17 cellular contexts compared by ENCODE assay signal in the genomic region with DNA sequence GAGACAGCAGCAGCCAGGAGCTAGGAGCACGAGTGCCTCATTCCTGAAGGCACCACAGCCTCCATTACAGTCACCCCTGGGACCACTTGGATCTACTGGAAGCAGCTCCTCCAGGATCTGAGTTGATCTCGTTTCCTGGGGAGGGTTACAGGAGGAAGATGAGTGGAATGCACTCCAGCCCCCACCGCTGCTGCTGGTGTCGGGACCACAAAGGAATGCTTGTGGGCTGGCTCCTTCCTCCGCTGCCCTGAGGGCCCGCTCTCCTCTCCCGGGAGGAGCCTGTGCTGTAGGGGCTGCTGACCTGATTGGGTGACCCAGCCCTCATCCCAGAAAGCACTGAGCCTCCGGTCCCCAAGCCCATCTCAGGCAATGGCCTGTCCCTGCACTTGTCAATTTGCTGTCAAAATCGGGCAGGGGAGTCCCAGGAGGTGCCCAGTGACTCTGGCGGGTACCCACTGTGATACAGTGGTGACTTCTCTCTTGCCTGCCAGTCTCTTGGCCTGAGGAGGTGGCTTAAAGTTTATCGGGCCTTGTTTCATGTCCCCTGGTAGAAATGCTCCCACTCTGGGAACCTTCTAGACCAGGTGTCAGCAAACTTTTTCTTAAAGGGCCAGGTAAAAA. TPM values are rescaled to one million over a fixed set of nuclear protein-coding genes. Genes with fewer than 3 reads are reported as not detected.
DNase-seq lines count a peak whose midpoint lies in the region; ATAC-seq and TF ChIP-seq lines count a peak whose summit lies in the region.
"Had no signal": no experiment of that assay in that cellular context is flagged by ENCODE, and none has a peak within 500 bp of the region (broad histone marks: within the 10 kb centered on the region; RNA-seq: fewer than 3 reads in every experiment).

No MANE protein-coding gene starts in this region.

- H3K9me3 Mint-ChIP-seq in osteocyte (ENCODE audit: unreplicated experiment), result no peaks in the 10 kb centered on the region
- H3K9me3 Mint-ChIP-seq: activated naive CD4-positive, alpha-beta T cell treated with anti-CD3 and anti-CD28 coated beads, Interleukin-2, amount 50 U/mL, for 72 hours had no signal

- no peaks in the 10 kb centered on the region for H3K27me3 ChIP-seq in NT2/D1 (ENCODE audit: insufficient read depth, insufficient read length)
- H3K27me3 ChIP-seq: BE2C had no signal

- DNase-seq in Daoy (ENCODE audit: low read depth), result peak; percentile 78
- peak; percentile 23 for DNase-seq in NT2/D1 (ENCODE audit: low read depth, low spot score)
- peak; percentile 19 for DNase-seq in fibroblast of mammary gland (ENCODE audit: low read depth)
- no peak for DNase-seq in osteocyte (ENCODE audit: extremely low spot score, unreplicated experiment)
- no peak for DNase-seq in stimulated activated CD4-positive, alpha-beta T cell treated with anti-CD3 and anti-CD28 coated beads, Interleukin-4, amount 100 ng/mL, for 24 hours
- DNase-seq in T-helper 1 cell, result no peak
- DNase-seq: activated CD4-positive, CD25-positive, alpha-beta regulatory T cell; activated CD8-positive, alpha-beta memory T cell treated with anti-CD3 and anti-CD28 coated beads, Interleukin-2, amount 50 U/mL, for 4 hours; BE2C; DMS153; hippocampal formation; NCI-H2171 treated with DMSO at 0.1 percent for 48 hours; occipital lobe had no signal

- no peak overlapping the region for H3K4me3 Mint-ChIP-seq in osteocyte (ENCODE audit: unreplicated experiment)

- H3K27me3 Mint-ChIP-seq in osteocyte (ENCODE audit: unreplicated experiment), result no peaks in the 10 kb centered on the region

- ATAC-seq in GM21576 (IDR thresholded peaks at IDR 0.05; ENCODE audit: unreplicated experiment) (no peak), HG03025 (IDR thresholded peaks at IDR 0.05; ENCODE audit: low FRiP score, unreplicated experiment) (no peak)
- ATAC-seq: activated naive CD4-positive, alpha-beta T cell treated with anti-CD3 and anti-CD28 coated beads, Interleukin-2, amount 50 U/mL, for 72 hours had no signal

- peaks cover 45% of the 10 kb centered on the region for H3K4me1 Mint-ChIP-seq in osteocyte (ENCODE audit: unreplicated experiment)

- H3K9me3 ChIP-seq in NT2/D1 (ENCODE audit: insufficient read depth, low read length), result no peaks in the 10 kb centered on the region
- H3K9me3 ChIP-seq: BE2C had no signal

- H3K36me3 ChIP-seq in NT2/D1 (ENCODE audit: insufficient read depth, insufficient read length, low read length), result peaks cover 47% of the 10 kb centered on the region
- H3K36me3 ChIP-seq: BE2C had no signal

- TF ChIP-seq CTCF in fibroblast of mammary gland (conservative IDR thresholded peaks at IDR 0.05; ENCODE audit: control insufficient read depth, insufficient read depth, low read depth, low read length), result no peak
- no peak for TF ChIP-seq CTCF in osteocyte (IDR thresholded peaks at IDR 0.05)

- H3K4me3 ChIP-seq in NT2/D1 (ENCODE audit: insufficient read length, low read depth) (no peak overlapping the region), fibroblast of mammary gland (ENCODE audit: control insufficient read depth, low read depth, low read length) (no peak overlapping the region)
- H3K4me3 ChIP-seq: lung had no signal

- H3K27ac Mint-ChIP-seq in osteocyte (ENCODE audit: unreplicated experiment), result peak overlapping the region; percentile 48

- peaks cover 13% of the 10 kb centered on the region for H3K4me1 ChIP-seq in NT2/D1 (ENCODE audit: insufficient read depth, insufficient read length)
- H3K4me1 ChIP-seq: BE2C had no signal

- H3K36me3 Mint-ChIP-seq in osteocyte (ENCODE audit: unreplicated experiment), result peaks cover 23% of the 10 kb centered on the region

- no peak overlapping the region for H3K9ac ChIP-seq in NT2/D1 (ENCODE audit: insufficient read length, low read depth)

RNA-seq across cellular contexts. Expression of gene IL10RB, which starts 23.1 kb away (rescaled TPM):
- total RNA-seq in Daoy (2014; rRNA removed; shearing (Covaris generic)), result 23.9 and 26.5 TPM in 2 replicates
- 21.1 and 21.7 TPM in 2 replicates for total RNA-seq in osteocyte

RNA-seq across cellular contexts. Expression of gene IFNAR1, which starts 35.5 kb away (rescaled TPM):
- total RNA-seq in Daoy (2014; rRNA removed; shearing (Covaris generic)), result 18.5 and 45.2 TPM in 2 replicates
- total RNA-seq in osteocyte, result 42.7 and 42.8 TPM in 2 replicates

RNA-seq across cellular contexts. Expression of gene IFNAR2, which starts 59.6 kb away (rescaled TPM):
- total RNA-seq in Daoy (2014; rRNA removed; shearing (Covaris generic)), result 4.7 and 8.0 TPM in 2 replicates
- total RNA-seq in osteocyte, result 15.9 and 17.9 TPM in 2 replicates

Comparison
In these comparisons a context has a peak if more than half of its experiments do, and no peak if none do; other contexts are left out.
1. DNase-seq: peak in Daoy (single experiment), NT2/D1 (single experiment) and fibroblast of mammary gland (single experiment); none in osteocyte (single experiment), stimulated activated CD4-positive, alpha-beta T cell treated with anti-CD3 and anti-CD28 coated beads, Interleukin-4, amount 100 ng/mL, for 24 hours (single experiment) and T-helper 1 cell (0 of 5).